9 cellular contexts compared by ENCODE assay signal in the genomic region with DNA sequence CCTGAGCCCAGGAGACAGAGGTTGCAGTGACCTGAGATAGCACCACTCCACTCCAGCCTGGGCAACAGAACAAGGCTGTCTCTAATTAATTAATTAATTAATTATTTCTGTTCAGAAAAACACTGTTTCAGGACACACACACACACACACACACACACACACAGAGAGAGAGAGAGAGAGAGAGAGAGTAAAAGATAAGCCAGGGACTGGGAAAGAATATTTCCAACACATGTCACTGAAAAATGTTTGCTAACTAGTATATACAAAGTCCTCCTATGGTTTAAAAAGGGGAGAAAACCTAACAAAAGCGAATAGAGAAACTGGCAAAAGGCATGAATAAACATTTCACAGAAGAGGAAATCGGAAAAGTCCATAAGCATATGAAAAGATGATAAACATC. TPM values are rescaled to one million over a fixed set of nuclear protein-coding genes. Genes with fewer than 3 reads are reported as not detected.
"Had no signal": no experiment of that assay in that cellular context is flagged by ENCODE, and none has a peak within 500 bp of the region (broad histone marks: within the 10 kb centered on the region; RNA-seq: fewer than 3 reads in every experiment).

No MANE protein-coding gene starts in this region.

- DNase-seq: GM23248, GOT3, H7, KG1 had no signal

- H3K9me3 ChIP-seq: HAP-1 had no signal

- H3K9ac ChIP-seq: GM23248 had no signal

- H3K27ac ChIP-seq: GM23248, HL-60 had no signal

- ATAC-seq: HCT116, HepG2, K562 had no signal

- H3K4me3 ChIP-seq: GM23248, HAP-1, K562 had no signal

- H2AFZ ChIP-seq: GM23248 had no signal

- H3K36me3 ChIP-seq: HAP-1 had no signal

RNA-seq across cellular contexts. Expression of gene LRIG3, which starts 18.1 kb away (rescaled TPM):
- total RNA-seq: K562 had no signal
